12 cellular contexts compared by ENCODE assay signal in the genomic region with DNA sequence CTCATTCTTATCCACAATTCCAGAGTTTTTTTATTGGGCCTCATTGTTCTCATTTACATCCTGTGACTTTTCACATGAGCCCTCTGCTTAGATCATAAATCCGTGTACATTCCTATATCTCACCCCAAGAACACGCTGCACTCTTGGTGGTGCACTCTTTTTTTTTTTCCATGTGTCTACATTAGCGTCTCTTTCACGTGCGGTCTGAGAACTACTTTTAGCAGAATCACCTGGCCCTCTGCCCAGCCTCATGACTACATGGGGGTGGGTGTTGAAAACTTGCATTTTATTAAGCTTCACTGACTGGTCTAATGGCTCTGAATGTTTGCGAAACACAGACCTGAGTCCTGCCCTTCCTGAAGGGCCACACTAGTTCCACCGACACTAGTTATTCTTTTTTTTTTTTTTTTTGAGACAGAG. TPM values are rescaled to one million over a fixed set of nuclear protein-coding genes. Genes with fewer than 3 reads are reported as not detected.
DNase-seq lines count a peak whose midpoint lies in the region; ATAC-seq, FAIRE-seq and TF ChIP-seq lines count a peak whose summit lies in the region.
"Had no signal": no experiment of that assay in that cellular context is flagged by ENCODE, and none has a peak within 500 bp of the region (broad histone marks: within the 10 kb centered on the region; RNA-seq: fewer than 3 reads in every experiment).

No MANE protein-coding gene starts in this region.

- H3K9me3 ChIP-seq in adipocyte (ENCODE audit: control insufficient read depth, low read length) (no peaks in the 10 kb centered on the region), kidney (ENCODE audit: control insufficient read depth in 1 of 2, low read length in 2 of 2) (no peaks in the 10 kb centered on the region)

- H3K4me1 ChIP-seq in adipocyte (ENCODE audit: control insufficient read depth, insufficient read depth, low read length) (peaks cover 10% of the 10 kb centered on the region), kidney (ENCODE audit: control insufficient read depth in 1 of 2, insufficient read depth in 1 of 2, low read depth in 1 of 2, low read length in 2 of 2) (peaks cover 4 to 10% of the 10 kb centered on the region in 2 donors)

- intact Hi-C loops in kidney (cut with DNase I) = no loop called here

- peak; percentile 58 for DNase-seq in AG08395 (ENCODE audit: low spot score)
- DNase-seq in adipocyte (ENCODE audit: low read depth) = peak; percentile 14
- peak; percentile 90 for DNase-seq in kidney
- no peak for DNase-seq in GM12891 (ENCODE audit: insufficient read length, low spot score)
- DNase-seq in activated naive CD4-positive, alpha-beta T cell (lab: John Stamatoyannopoulos, UW) = no peak
- no peak for DNase-seq in NCI-H526 treated with DMSO at 0.1 percent for 48 hours (lab: John Stamatoyannopoulos, UW)
- DNase-seq: central memory CD4-positive, alpha-beta T cell; DND-41; SHP77; stimulated activated CD4-positive, alpha-beta T cell treated with anti-CD3 and anti-CD28 coated beads, Interleukin-12 subunit alpha, Interleukin-12 subunit beta, amount 100 ng/mL, for 4 hours had no signal

- H3K27me3 ChIP-seq in adipocyte (replicated peaks; ENCODE audit: control insufficient read depth, insufficient read depth, low read length) = no peaks in the 10 kb centered on the region

- H3K27ac ChIP-seq in kidney (ENCODE audit: low read depth in 2 of 2, low read length in 2 of 2) = peak overlapping the region; percentile 73 to 85

- no peaks in the 10 kb centered on the region for H3K36me3 ChIP-seq in adipocyte (ENCODE audit: control insufficient read depth, insufficient read depth, low read length, severe bottlenecking)
- H3K36me3 ChIP-seq in kidney (ENCODE audit: control insufficient read depth in 1 of 2, insufficient read depth in 2 of 2, low read length in 2 of 2) = no peaks in the 10 kb centered on the region

- no peak for TF ChIP-seq POLR2A in GM12891 (IDR thresholded peaks at IDR 0.05; ENCODE audit: low read depth, low read length)

- no peak for TF ChIP-seq CTCF in kidney (IDR thresholded peaks at IDR 0.05; ENCODE audit: borderline replicate concordance, extremely low read depth, insufficient read depth)

- H3K9ac ChIP-seq in adipocyte (ENCODE audit: low read length) = no peak overlapping the region
- H3K9ac ChIP-seq in kidney (ENCODE audit: low read length in 2 of 2) = no peak overlapping the region

- H3K4me3 ChIP-seq in adipocyte (ENCODE audit: low read length) = peak overlapping the region; percentile 12
- H3K4me3 ChIP-seq in kidney (ENCODE audit: low read length in 2 of 2) = no peak overlapping the region

- FAIRE-seq in kidney (lab: Jason Lieb, UNC) (peak; percentile 17), GM12891 (lab: Jason Lieb, UNC) (no peak)

- ATAC-seq in HG02642 (IDR thresholded peaks at IDR 0.05; ENCODE audit: poor library complexity, unreplicated experiment) (peak; percentile 35), GM19452 (IDR thresholded peaks at IDR 0.05; ENCODE audit: unreplicated experiment) (no peak)

TF ChIP-seq in GM12891, 5 proteins besides CTCF, POLR2A, EP300 and RAD21:
- TF ChIP-seq POU2F2 (IDR thresholded peaks at IDR 0.05; ENCODE audit: low read depth, low read length) (no peak), PAX5 (IDR thresholded peaks at IDR 0.05; ENCODE audit: insufficient read depth, low read length, severe bottlenecking) (no peak), SPI1 (IDR thresholded peaks at IDR 0.05; ENCODE audit: low read depth, low read length) (no peak), POLR2AphosphoS5 (IDR thresholded peaks at IDR 0.05; ENCODE audit: low read depth, low read length) (no peak), TAF1 (IDR thresholded peaks at IDR 0.05; ENCODE audit: low read depth, low read length) (no peak)

RNA-seq across cellular contexts. Expression of gene C9orf57, which starts 18.6 kb away (rescaled TPM):
- not detected for total RNA-seq in kidney
- not detected for polyA plus RNA-seq in kidney (ENCODE audit: insufficient read depth, low read depth, low replicate concordance)
- polyA plus RNA-seq in GM12891 (2012; ENCODE audit: low read depth, missing spikeins) = not detected

Comparison
In these comparisons a context has a peak if more than half of its experiments do, and no peak if none do; other contexts are left out.
1. DNase-seq: peak in AG08395 (single experiment), adipocyte (single experiment) and kidney (single experiment); none in GM12891 (single experiment), activated naive CD4-positive, alpha-beta T cell (0 of 4) and NCI-H526 treated with DMSO at 0.1 percent for 48 hours (single experiment).